1 cellular context compared by ENCODE assay signal in genomic region chr17:68445671-68446070, GRCh38.
TF ChIP-seq lines count a peak whose summit lies in the region.

No MANE protein-coding gene starts in this region.

TF ChIP-seq in GM23338, 12 proteins besides CTCF, POLR2A, EP300 and RAD21 (continued from another document):
- no peak for TF ChIP-seq REST (IDR thresholded peaks at IDR 0.05; ENCODE audit: unreplicated experiment)
- no peak for TF ChIP-seq NANOG (IDR thresholded peaks at IDR 0.05; ENCODE audit: borderline replicate concordance)
- TF ChIP-seq, protein P1, sequence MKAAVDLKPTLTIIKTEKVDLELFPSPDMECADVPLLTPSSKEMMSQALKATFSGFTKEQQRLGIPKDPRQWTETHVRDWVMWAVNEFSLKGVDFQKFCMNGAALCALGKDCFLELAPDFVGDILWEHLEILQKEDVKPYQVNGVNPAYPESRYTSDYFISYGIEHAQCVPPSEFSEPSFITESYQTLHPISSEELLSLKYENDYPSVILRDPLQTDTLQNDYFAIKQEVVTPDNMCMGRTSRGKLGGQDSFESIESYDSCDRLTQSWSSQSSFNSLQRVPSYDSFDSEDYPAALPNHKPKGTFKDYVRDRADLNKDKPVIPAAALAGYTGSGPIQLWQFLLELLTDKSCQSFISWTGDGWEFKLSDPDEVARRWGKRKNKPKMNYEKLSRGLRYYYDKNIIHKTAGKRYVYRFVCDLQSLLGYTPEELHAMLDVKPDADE (IDR thresholded peaks at IDR 0.05): no peak
- TF ChIP-seq JUNB (IDR thresholded peaks at IDR 0.05; ENCODE audit: unreplicated experiment): no peak
TF ChIP-seq in GM23338: peak in this region for 0.
